Comparison of ENCODE assay signal across 4 cellular contexts in genomic region chr11:63542506-63542905, GRCh38. TPM values are rescaled to one million over a fixed set of nuclear protein-coding genes. Genes with fewer than 3 reads are reported as not detected.
"Had no signal": no experiment of that assay in that cellular context is flagged by ENCODE, and none has a peak within 500 bp of the region (broad histone marks: within the 10 kb centered on the region; RNA-seq: fewer than 3 reads in every experiment).

No MANE protein-coding gene starts in this region.

RNA-seq across cellular contexts. Expression of gene PLAAT2, which starts 20.7 kb away (rescaled TPM):
- total RNA-seq: SJCRH30 had no signal

RNA-seq across cellular contexts. Expression of gene LGALS12, which starts 36.6 kb away (rescaled TPM):
- total RNA-seq: activated CD8-positive, alpha-beta T cell treated with anti-CD3 and anti-CD28 coated beads, Interleukin-2, amount 10 ng/mL, durations not matched to agents 7 days and 5 days had no signal
- polyA plus RNA-seq: SK-N-SH had no signal

RNA-seq across cellular contexts. Expression of gene PLAAT5, which starts 51.5 kb away (rescaled TPM):
- total RNA-seq: T-helper 1 cell treated with Interleukin-12 subunit alpha and Interleukin-12 subunit beta and Interleukin-4 antibody, amounts not matched to agents 30 ng/mL and 1 ng/mL, for 36 hours had no signal
- polyA plus RNA-seq: SK-N-SH had no signal
